ENCODE assay signal across 8 cellular contexts in the genomic region with DNA sequence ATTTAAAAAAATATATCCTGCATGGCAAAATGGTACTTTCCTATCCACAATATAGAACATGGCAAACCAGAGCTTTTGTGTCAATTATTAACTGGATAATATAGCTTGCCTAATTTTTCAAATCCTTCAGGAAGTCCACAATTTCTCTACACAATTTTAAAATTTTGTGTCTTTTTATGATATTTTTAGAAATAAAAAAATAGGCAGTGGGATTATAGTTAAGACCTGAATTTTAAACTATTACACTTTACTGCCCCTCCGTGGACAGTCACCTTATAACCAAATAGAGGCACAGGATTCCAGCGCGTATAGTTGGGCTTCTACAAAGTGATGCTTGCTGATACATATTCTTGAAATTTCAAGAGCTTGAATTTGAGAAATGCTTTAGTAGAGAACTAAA. TPM values are rescaled to one million over a fixed set of nuclear protein-coding genes. Genes with fewer than 3 reads are reported as not detected.
DNase-seq lines count a peak whose midpoint lies in the region; ATAC-seq and TF ChIP-seq lines count a peak whose summit lies in the region.

No MANE protein-coding gene starts in this region.

- peak; percentile 31 for TF ChIP-seq CTCF in coronary artery (IDR thresholded peaks at IDR 0.05)

- H3K36me3 ChIP-seq in SK-N-MC (ENCODE audit: insufficient read depth, low read length) = no peaks in the 10 kb centered on the region

- H3K9me3 ChIP-seq in SK-N-MC (ENCODE audit: low read depth, low read length) = no peaks in the 10 kb centered on the region

- H3K27ac ChIP-seq in SK-N-MC (no peak overlapping the region), coronary artery (no peak overlapping the region)

- H3K9ac ChIP-seq in SK-N-MC (ENCODE audit: insufficient read length) = no peak overlapping the region

- ATAC-seq in GM21529 (IDR thresholded peaks at IDR 0.05; ENCODE audit: unreplicated experiment) = no peak

- DNase-seq in DMS53 (lab: John Stamatoyannopoulos, UW) = peak; percentile 68
- peak; percentile 29 for DNase-seq in HT1080 (ENCODE audit: low read depth)
- peak; percentile 34 for DNase-seq in SK-N-MC (ENCODE audit: low read depth, low spot score)
- no peak for DNase-seq in coronary artery (ENCODE audit: low spot score)
- DNase-seq in midbrain (lab: John Stamatoyannopoulos, UW) = peak; percentile 61
- no peak for DNase-seq in NCI-H2029 treated with DMSO at 0.1 percent for 48 hours (lab: John Stamatoyannopoulos, UW)
- no peak for DNase-seq in NCI-H128 (lab: John Stamatoyannopoulos, UW; ENCODE audit: unreplicated experiment)

- H3K4me3 ChIP-seq in SK-N-MC (no peak overlapping the region), coronary artery (no peak overlapping the region)

RNA-seq across cellular contexts. Expression of a gene that starts 2.1 kb away (rescaled TPM):
- 0.03 TPM in 1 of 2 replicates, not detected in the other for total RNA-seq in HT1080 (2014; rRNA removed; shearing (Covaris generic))
- not detected in 2 replicates for polyA plus RNA-seq in HT1080 (2015; cell fraction: cytosol; rRNA removed)
- not detected in 2 replicates for polyA plus RNA-seq in HT1080 (2015; cell fraction: nucleus; rRNA removed)

Comparison
In these comparisons a context has a peak if more than half of its experiments do, and no peak if none do; other contexts are left out.
1. DNase-seq: peak in DMS53 (single experiment), HT1080 (single experiment), SK-N-MC (single experiment) and midbrain (single experiment); none in coronary artery (single experiment), NCI-H2029 treated with DMSO at 0.1 percent for 48 hours (single experiment) and NCI-H128 (single experiment).